In the genomic region with DNA sequence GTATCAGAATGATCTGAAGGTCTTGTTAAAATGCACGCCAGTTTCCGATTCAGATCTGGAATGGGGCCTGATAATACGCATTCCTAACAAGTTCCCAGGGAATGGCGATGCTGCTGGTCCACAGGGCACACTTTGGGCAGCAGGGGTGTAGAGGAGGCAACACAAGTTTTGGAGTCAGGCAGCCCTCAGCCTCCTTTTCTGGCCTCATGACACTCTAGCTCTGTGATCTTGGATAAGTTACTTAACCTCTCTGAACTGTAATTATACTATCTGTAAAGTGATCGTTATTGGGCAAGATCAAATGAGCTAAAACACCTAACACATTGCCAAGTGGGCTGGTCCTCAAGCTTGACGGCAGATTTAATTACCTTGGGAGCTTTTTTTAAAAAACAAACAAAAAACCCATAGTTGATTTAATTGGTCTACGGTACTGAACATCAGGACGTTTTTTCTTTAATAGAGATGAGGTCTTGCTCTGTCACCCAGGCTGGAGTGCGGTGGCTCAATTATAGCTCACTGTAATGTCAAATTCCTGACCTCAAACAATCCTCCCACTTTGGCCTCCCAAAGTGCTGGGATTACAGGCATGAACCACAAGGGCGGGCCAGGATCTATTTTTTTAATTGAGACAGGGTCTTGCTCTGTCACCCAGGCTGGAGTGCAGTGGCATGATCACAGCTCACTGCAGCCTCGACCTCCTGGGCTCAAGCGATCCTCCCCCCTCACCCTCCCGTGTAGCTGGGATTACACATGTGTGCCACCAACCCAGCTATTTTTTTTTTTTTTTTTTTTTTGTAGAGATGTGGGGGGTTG, we compare ENCODE assay signal across 1 cellular context.
A peak's percentile ranks its signal among the peaks of the same experiment; 100 is the strongest.
TF ChIP-seq lines count a peak whose summit lies in the region.

No MANE protein-coding gene starts in this region.

TF ChIP-seq in HepG2, 621 proteins besides CTCF, POLR2A, EP300 and RAD21:
- TF ChIP-seq ZSCAN21 (CRISPR knock-in tag; IDR thresholded peaks at IDR 0.05; ENCODE audit: borderline replicate concordance) (0 out of 2 replicates have a peak, but pooled peaks have one; percentile 48), TARDBP (CRISPR knock-in tag; IDR thresholded peaks at IDR 0.05) (no peak), ZNF768 (CRISPR knock-in tag; IDR thresholded peaks at IDR 0.05) (peak; percentile 95), AHR (CRISPR knock-in tag; IDR thresholded peaks at IDR 0.05) (no peak), NCOA5 (CRISPR knock-in tag; IDR thresholded peaks at IDR 0.05) (no peak), SPEN (CRISPR knock-in tag; IDR thresholded peaks at IDR 0.05; ENCODE audit: low read depth) (0 out of 2 replicates have a peak, but pooled peaks have one; percentile 3), ZNF501 (CRISPR knock-in tag; IDR thresholded peaks at IDR 0.05) (0 out of 2 replicates have a peak, but pooled peaks have one; percentile 4), MBD4 (IDR thresholded peaks at IDR 0.05; ENCODE audit: borderline replicate concordance, low read length) (no peak), SIN3A (IDR thresholded peaks at IDR 0.05; ENCODE audit: borderline replicate concordance, low read depth, low read length) (no peak), NR2F1 (CRISPR knock-in tag; IDR thresholded peaks at IDR 0.05) (no peak), ZNF230 (CRISPR knock-in tag; IDR thresholded peaks at IDR 0.05) (0 out of 2 replicates have a peak, but pooled peaks have one; percentile 28), GATAD2A (CRISPR knock-in tag; IDR thresholded peaks at IDR 0.05) (no peak), NFE2L2 (IDR thresholded peaks at IDR 0.05; ENCODE audit: low read length) (no peak), ZNF335 (CRISPR knock-in tag; IDR thresholded peaks at IDR 0.05) (no peak), SRSF9 (IDR thresholded peaks at IDR 0.05; ENCODE audit: borderline replicate concordance, insufficient read depth, low read depth, low read length, poor library complexity, severe bottlenecking) (no peak), ZMYM3 (CRISPR knock-in tag; IDR thresholded peaks at IDR 0.05) (0 out of 2 replicates have a peak, but pooled peaks have one; percentile 15), ZNF292 (CRISPR knock-in tag; IDR thresholded peaks at IDR 0.05; ENCODE audit: borderline replicate concordance, low read depth) (no peak), ZC3H13 (CRISPR knock-in tag; IDR thresholded peaks at IDR 0.05) (0 out of 2 replicates have a peak, but pooled peaks have one; percentile 1), ZNF333 (CRISPR knock-in tag; IDR thresholded peaks at IDR 0.05; ENCODE audit: borderline replicate concordance) (no peak), ZNF235 (CRISPR knock-in tag; IDR thresholded peaks at IDR 0.05; ENCODE audit: borderline replicate concordance) (no peak), FOSL2 (CRISPR knock-in tag; IDR thresholded peaks at IDR 0.05) (no peak)
- TF ChIP-seq, protein P1, sequence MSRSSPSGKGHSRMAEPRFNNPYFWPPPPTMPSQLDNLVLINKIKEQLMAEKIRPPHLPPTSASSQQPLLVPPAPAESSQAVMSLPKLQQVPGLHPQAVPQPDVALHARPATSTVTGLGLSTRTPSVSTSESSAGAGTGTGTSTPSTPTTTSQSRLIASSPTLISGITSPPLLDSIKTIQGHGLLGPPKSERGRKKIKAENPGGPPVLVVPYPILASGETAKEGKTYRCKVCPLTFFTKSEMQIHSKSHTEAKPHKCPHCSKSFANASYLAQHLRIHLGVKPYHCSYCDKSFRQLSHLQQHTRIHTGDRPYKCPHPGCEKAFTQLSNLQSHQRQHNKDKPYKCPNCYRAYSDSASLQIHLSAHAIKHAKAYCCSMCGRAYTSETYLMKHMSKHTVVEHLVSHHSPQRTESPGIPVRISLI (CRISPR knock-in tag; IDR thresholded peaks at IDR 0.05; ENCODE audit: borderline replicate concordance), result peak; percentile 11; the same call in 1 of the 2 replicates
- TF ChIP-seq, protein P2, sequence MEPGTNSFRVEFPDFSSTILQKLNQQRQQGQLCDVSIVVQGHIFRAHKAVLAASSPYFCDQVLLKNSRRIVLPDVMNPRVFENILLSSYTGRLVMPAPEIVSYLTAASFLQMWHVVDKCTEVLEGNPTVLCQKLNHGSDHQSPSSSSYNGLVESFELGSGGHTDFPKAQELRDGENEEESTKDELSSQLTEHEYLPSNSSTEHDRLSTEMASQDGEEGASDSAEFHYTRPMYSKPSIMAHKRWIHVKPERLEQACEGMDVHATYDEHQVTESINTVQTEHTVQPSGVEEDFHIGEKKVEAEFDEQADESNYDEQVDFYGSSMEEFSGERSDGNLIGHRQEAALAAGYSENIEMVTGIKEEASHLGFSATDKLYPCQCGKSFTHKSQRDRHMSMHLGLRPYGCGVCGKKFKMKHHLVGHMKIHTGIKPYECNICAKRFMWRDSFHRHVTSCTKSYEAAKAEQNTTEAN (CRISPR knock-in tag; conservative IDR thresholded peaks at IDR 0.05), result 0 out of 2 replicates have a peak, but pooled peaks have one; percentile 15
- TF ChIP-seq, protein P3, sequence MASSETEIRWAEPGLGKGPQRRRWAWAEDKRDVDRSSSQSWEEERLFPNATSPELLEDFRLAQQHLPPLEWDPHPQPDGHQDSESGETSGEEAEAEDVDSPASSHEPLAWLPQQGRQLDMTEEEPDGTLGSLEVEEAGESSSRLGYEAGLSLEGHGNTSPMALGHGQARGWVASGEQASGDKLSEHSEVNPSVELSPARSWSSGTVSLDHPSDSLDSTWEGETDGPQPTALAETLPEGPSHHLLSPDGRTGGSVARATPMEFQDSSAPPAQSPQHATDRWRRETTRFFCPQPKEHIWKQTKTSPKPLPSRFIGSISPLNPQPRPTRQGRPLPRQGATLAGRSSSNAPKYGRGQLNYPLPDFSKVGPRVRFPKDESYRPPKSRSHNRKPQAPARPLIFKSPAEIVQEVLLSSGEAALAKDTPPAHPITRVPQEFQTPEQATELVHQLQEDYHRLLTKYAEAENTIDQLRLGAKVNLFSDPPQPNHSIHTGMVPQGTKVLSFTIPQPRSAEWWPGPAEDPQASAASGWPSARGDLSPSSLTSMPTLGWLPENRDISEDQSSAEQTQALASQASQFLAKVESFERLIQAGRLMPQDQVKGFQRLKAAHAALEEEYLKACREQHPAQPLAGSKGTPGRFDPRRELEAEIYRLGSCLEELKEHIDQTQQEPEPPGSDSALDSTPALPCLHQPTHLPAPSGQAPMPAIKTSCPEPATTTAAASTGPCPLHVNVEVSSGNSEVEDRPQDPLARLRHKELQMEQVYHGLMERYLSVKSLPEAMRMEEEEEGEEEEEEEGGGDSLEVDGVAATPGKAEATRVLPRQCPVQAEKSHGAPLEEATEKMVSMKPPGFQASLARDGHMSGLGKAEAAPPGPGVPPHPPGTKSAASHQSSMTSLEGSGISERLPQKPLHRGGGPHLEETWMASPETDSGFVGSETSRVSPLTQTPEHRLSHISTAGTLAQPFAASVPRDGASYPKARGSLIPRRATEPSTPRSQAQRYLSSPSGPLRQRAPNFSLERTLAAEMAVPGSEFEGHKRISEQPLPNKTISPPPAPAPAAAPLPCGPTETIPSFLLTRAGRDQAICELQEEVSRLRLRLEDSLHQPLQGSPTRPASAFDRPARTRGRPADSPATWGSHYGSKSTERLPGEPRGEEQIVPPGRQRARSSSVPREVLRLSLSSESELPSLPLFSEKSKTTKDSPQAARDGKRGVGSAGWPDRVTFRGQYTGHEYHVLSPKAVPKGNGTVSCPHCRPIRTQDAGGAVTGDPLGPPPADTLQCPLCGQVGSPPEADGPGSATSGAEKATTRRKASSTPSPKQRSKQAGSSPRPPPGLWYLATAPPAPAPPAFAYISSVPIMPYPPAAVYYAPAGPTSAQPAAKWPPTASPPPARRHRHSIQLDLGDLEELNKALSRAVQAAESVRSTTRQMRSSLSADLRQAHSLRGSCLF (CRISPR knock-in tag; IDR thresholded peaks at IDR 0.05; ENCODE audit: borderline replicate concordance), result no peak
- TF ChIP-seq, protein P4, sequence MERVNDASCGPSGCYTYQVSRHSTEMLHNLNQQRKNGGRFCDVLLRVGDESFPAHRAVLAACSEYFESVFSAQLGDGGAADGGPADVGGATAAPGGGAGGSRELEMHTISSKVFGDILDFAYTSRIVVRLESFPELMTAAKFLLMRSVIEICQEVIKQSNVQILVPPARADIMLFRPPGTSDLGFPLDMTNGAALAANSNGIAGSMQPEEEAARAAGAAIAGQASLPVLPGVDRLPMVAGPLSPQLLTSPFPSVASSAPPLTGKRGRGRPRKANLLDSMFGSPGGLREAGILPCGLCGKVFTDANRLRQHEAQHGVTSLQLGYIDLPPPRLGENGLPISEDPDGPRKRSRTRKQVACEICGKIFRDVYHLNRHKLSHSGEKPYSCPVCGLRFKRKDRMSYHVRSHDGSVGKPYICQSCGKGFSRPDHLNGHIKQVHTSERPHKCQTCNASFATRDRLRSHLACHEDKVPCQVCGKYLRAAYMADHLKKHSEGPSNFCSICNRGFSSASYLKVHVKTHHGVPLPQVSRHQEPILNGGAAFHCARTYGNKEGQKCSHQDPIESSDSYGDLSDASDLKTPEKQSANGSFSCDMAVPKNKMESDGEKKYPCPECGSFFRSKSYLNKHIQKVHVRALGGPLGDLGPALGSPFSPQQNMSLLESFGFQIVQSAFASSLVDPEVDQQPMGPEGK (CRISPR knock-in tag; IDR thresholded peaks at IDR 0.05), result 0 out of 2 replicates have a peak, but pooled peaks have one; percentile 8
